Comparison of ENCODE assay signal across 8 cellular contexts in genomic region chr20:40545478-40545877, GRCh38.
"Had no signal": no experiment of that assay in that cellular context is flagged by ENCODE, and none has a peak within 500 bp of the region (broad histone marks: within the 10 kb centered on the region; RNA-seq: fewer than 3 reads in every experiment).

No MANE protein-coding gene starts in this region.

- H3K4me3 Mint-ChIP-seq: GM23338, H9, HFFc6 had no signal

- ATAC-seq: GM23338, K562 had no signal

- H3K4me3 ChIP-seq: GM23338, K562 had no signal

- H3K4me2 ChIP-seq: GM23338 had no signal

- H2AFZ ChIP-seq: GM23338 had no signal

- DNase-seq: H9, HCEC 1CT, HFFc6, IMR-90, KG1 had no signal

- H3K4me1 Mint-ChIP-seq: GM23338, H9 had no signal

- H3K9me3 Mint-ChIP-seq: GM23338, H9 had no signal

- H3K27ac Mint-ChIP-seq: GM23338, H9, HFFc6 had no signal

- H3K27ac ChIP-seq: HL-60 had no signal
